In the genomic region with DNA sequence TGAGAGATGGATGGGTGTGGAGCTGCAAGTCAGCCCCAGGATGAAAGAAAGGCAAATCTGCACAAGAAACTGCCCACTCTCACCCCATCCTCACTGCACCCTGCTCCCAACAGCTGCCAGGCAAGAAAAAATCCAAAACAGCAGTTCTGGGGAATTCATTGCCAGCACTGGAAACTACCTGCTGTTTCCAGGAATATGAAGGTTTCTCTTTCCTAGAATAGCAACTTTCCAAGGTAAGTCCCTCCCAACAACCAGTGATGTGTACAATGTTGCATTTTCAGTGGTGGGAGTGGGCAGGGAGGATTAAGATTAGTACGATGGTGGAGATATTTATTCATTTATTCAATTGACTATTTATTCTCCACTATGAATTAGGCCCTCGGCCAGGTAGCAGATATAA, we compare ENCODE assay signal across 17 cellular contexts. TPM values are rescaled to one million over a fixed set of nuclear protein-coding genes. Genes with fewer than 3 reads are reported as not detected.
DNase-seq lines count a peak whose midpoint lies in the region; ATAC-seq and TF ChIP-seq lines count a peak whose summit lies in the region.
"Had no signal": no experiment of that assay in that cellular context is flagged by ENCODE, and none has a peak within 500 bp of the region (broad histone marks: within the 10 kb centered on the region; RNA-seq: fewer than 3 reads in every experiment).

No MANE protein-coding gene starts in this region.

- no peak overlapping the region for H3K9ac ChIP-seq in Karpas-422 (ENCODE audit: low read length)

- no peak overlapping the region for H3K4me3 Mint-ChIP-seq in activated CD8-positive, alpha-beta T cell treated with anti-CD3 and anti-CD28 coated beads for 36 hours
- H3K4me3 Mint-ChIP-seq in activated CD8-positive, alpha-beta T cell treated with anti-CD3 and anti-CD28 coated beads, Interleukin-2, amount 10 ng/mL, durations not matched to agents 7 days and 5 days: no peak overlapping the region
- no peak overlapping the region for H3K4me3 Mint-ChIP-seq in activated naive CD8-positive, alpha-beta T cell treated with anti-CD3 and anti-CD28 coated beads, Interleukin-2, amount 50 U/mL, for 24 hours
- no peak overlapping the region for H3K4me3 Mint-ChIP-seq in stimulated activated naive B cell treated with anti-CD40 and anti-IgM and Interleukin-4, amounts not matched to agents 10 μg/mL and 1 μg/mL and 100 μg/mL, for 72 hours
- no peak overlapping the region for H3K4me3 Mint-ChIP-seq in glutamatergic neuron (ENCODE audit: unreplicated experiment)
- H3K4me3 Mint-ChIP-seq: CD8-positive, alpha-beta T cell had no signal

- peak overlapping the region; percentile 16; the same call in 1 of the 2 replicates for H3K27ac ChIP-seq in Karpas-422 (ENCODE audit: low read length)
- H3K27ac ChIP-seq: PC-9 had no signal

- CTCF ChIA-PET in activated CD8-positive, alpha-beta T cell treated with anti-CD3 and anti-CD28 coated beads for 36 hours (lab: Charles Lee): interaction anchor here (0.8 to 5.4 kb wide), 7 partner anchors 12 to 174 kb away, joined by 3 to 52 read pairs (median 6); a partner anchor contains a TSS
- CTCF ChIA-PET in activated CD8-positive, alpha-beta T cell treated with anti-CD3 and anti-CD28 coated beads, Interleukin-2, amount 10 ng/mL, durations not matched to agents 7 days and 5 days (lab: Charles Lee): interaction anchor here (0.6 to 8.4 kb wide), 8 partner anchors 11 to 140 kb away, joined by 3 to 62 read pairs (median 4); a partner anchor contains a TSS

- H3K4me2 ChIP-seq in Karpas-422 (ENCODE audit: low read depth, low read length, poor library complexity, severe bottlenecking): no peak overlapping the region
- H3K4me2 ChIP-seq: PC-9 had no signal

- 0 out of 2 replicates have a peak, but pooled peaks cover 3% of the 10 kb centered on the region for H3K79me2 ChIP-seq in Karpas-422 (ENCODE audit: low read length)

- peaks cover 47% of the 10 kb centered on the region for H3K36me3 Mint-ChIP-seq in activated CD8-positive, alpha-beta T cell treated with anti-CD3 and anti-CD28 coated beads for 36 hours (ENCODE audit: low read depth)
- peaks cover 47% of the 10 kb centered on the region for H3K36me3 Mint-ChIP-seq in activated CD8-positive, alpha-beta T cell treated with anti-CD3 and anti-CD28 coated beads, Interleukin-2, amount 10 ng/mL, durations not matched to agents 7 days and 5 days (ENCODE audit: low read depth)
- H3K36me3 Mint-ChIP-seq in activated naive CD8-positive, alpha-beta T cell treated with anti-CD3 and anti-CD28 coated beads, Interleukin-2, amount 50 U/mL, for 24 hours (ENCODE audit: low read depth): peaks cover 37% of the 10 kb centered on the region
- peaks cover 28 to 47% of the 10 kb centered on the region in 2 donors for H3K36me3 Mint-ChIP-seq in stimulated activated naive B cell treated with anti-CD40 and anti-IgM and Interleukin-4, amounts not matched to agents 10 μg/mL and 1 μg/mL and 100 μg/mL, for 72 hours
- H3K36me3 Mint-ChIP-seq in glutamatergic neuron (ENCODE audit: unreplicated experiment): no peaks in the 10 kb centered on the region

- no peaks in the 10 kb centered on the region for H3K27me3 ChIP-seq in Karpas-422 (ENCODE audit: low read length)

- no peak overlapping the region for H3K4me3 ChIP-seq in Karpas-422 (ENCODE audit: low read length)
- H3K4me3 ChIP-seq: PC-9 had no signal

- no peak for TF ChIP-seq CTCF in activated CD8-positive, alpha-beta T cell treated with anti-CD3 and anti-CD28 coated beads for 36 hours (IDR thresholded peaks at IDR 0.05)
- TF ChIP-seq CTCF in glutamatergic neuron (IDR thresholded peaks at IDR 0.05; ENCODE audit: partially characterized antibody, unreplicated experiment): no peak

- no peaks in the 10 kb centered on the region for H3K9me3 Mint-ChIP-seq in activated CD8-positive, alpha-beta T cell treated with anti-CD3 and anti-CD28 coated beads for 36 hours
- H3K9me3 Mint-ChIP-seq in activated CD8-positive, alpha-beta T cell treated with anti-CD3 and anti-CD28 coated beads, Interleukin-2, amount 10 ng/mL, durations not matched to agents 7 days and 5 days (ENCODE audit: insufficient read depth): no peaks in the 10 kb centered on the region
- H3K9me3 Mint-ChIP-seq in activated naive CD8-positive, alpha-beta T cell treated with anti-CD3 and anti-CD28 coated beads, Interleukin-2, amount 50 U/mL, for 24 hours: no peaks in the 10 kb centered on the region
- H3K9me3 Mint-ChIP-seq in stimulated activated naive B cell treated with anti-CD40 and anti-IgM and Interleukin-4, amounts not matched to agents 10 μg/mL and 1 μg/mL and 100 μg/mL, for 72 hours: no peaks in the 10 kb centered on the region
- no peaks in the 10 kb centered on the region for H3K9me3 Mint-ChIP-seq in glutamatergic neuron (ENCODE audit: unreplicated experiment)
- H3K9me3 Mint-ChIP-seq: CD8-positive, alpha-beta T cell had no signal

- no peak for TF ChIP-seq POLR2A in GM18505 (IDR thresholded peaks at IDR 0.05; ENCODE audit: borderline replicate concordance, extremely low read depth, insufficient read depth, insufficient read length)

- peaks cover 22% of the 10 kb centered on the region; the same call in 1 of the 2 replicates for H3K36me3 ChIP-seq in Karpas-422 (ENCODE audit: insufficient read depth, low read length)

- no peak overlapping the region for H2AFZ ChIP-seq in Karpas-422 (ENCODE audit: low read length)
- H2AFZ ChIP-seq: PC-9 had no signal

- intact Hi-C loops in activated CD8-positive, alpha-beta T cell treated with anti-CD3 and anti-CD28 coated beads for 36 hours (cut with micrococcal nuclease): loop anchor here (5.0 kb wide), 1 partner anchor 40 kb away; no protein-coding TSS in a partner anchor

- POLR2A ChIA-PET in activated CD8-positive, alpha-beta T cell treated with anti-CD3 and anti-CD28 coated beads for 36 hours (lab: Charles Lee): interaction anchor here (1.0 to 5.7 kb wide), 5 partner anchors 11 to 145 kb away, joined by 3 to 47 read pairs (median 9); a partner anchor contains a TSS
- POLR2A ChIA-PET in activated CD8-positive, alpha-beta T cell treated with anti-CD3 and anti-CD28 coated beads, Interleukin-2, amount 10 ng/mL, durations not matched to agents 7 days and 5 days (lab: Charles Lee): interaction anchor here (0.9 to 4.2 kb wide), 3 partner anchors 8 to 145 kb away, joined by 3 to 27 read pairs (median 7); a partner anchor contains a TSS

- H4K20me1 ChIP-seq in Karpas-422 (ENCODE audit: insufficient read depth, low read depth, low read length): no peaks in the 10 kb centered on the region

- no peaks in the 10 kb centered on the region for H3K9me3 ChIP-seq in Karpas-422 (ENCODE audit: low read length)

- peak overlapping the region; percentile 58 for H3K27ac Mint-ChIP-seq in activated CD8-positive, alpha-beta T cell treated with anti-CD3 and anti-CD28 coated beads for 36 hours
- H3K27ac Mint-ChIP-seq in activated CD8-positive, alpha-beta T cell treated with anti-CD3 and anti-CD28 coated beads, Interleukin-2, amount 10 ng/mL, durations not matched to agents 7 days and 5 days: no peak overlapping the region
- H3K27ac Mint-ChIP-seq in activated naive CD8-positive, alpha-beta T cell treated with anti-CD3 and anti-CD28 coated beads, Interleukin-2, amount 50 U/mL, for 24 hours: peak overlapping the region; percentile 43
- peak overlapping the region; percentile 25 for H3K27ac Mint-ChIP-seq in stimulated activated naive B cell treated with anti-CD40 and anti-IgM and Interleukin-4, amounts not matched to agents 10 μg/mL and 1 μg/mL and 100 μg/mL, for 72 hours
- H3K27ac Mint-ChIP-seq in glutamatergic neuron (ENCODE audit: unreplicated experiment): no peak overlapping the region
- H3K27ac Mint-ChIP-seq: CD8-positive, alpha-beta T cell had no signal

- no peaks in the 10 kb centered on the region for H3K9me2 ChIP-seq in Karpas-422 (replicated peaks; ENCODE audit: insufficient read depth, low read length)

- peaks cover 13% of the 10 kb centered on the region for H3K4me1 ChIP-seq in Karpas-422 (ENCODE audit: low read length)

- no peak for DNase-seq in activated CD8-positive, alpha-beta T cell treated with anti-CD3 and anti-CD28 coated beads for 36 hours
- no peak for DNase-seq in activated CD8-positive, alpha-beta T cell treated with anti-CD3 and anti-CD28 coated beads, Interleukin-2, amount 10 ng/mL, durations not matched to agents 7 days and 5 days
- DNase-seq in Karpas-422: no peak
- DNase-seq in activated naive CD8-positive, alpha-beta T cell treated with anti-CD3 and anti-CD28 coated beads, Interleukin-2, amount 50 U/mL, for 24 hours: no peak
- DNase-seq in stimulated activated naive B cell treated with anti-CD40 and anti-IgM and Interleukin-4, amounts not matched to agents 10 μg/mL and 1 μg/mL and 100 μg/mL, for 72 hours: no peak
- no peak for DNase-seq in glutamatergic neuron
- DNase-seq: Calu3; CD8-positive, alpha-beta T cell; GF-D8; GOT3; IMR-90; NCI-H1436; NCI-H2029; NCI-H345; NCI-H524 treated with DMSO at 0.1 percent for 48 hours; PC-9 had no signal

- ATAC-seq in activated CD8-positive, alpha-beta T cell treated with anti-CD3 and anti-CD28 coated beads for 36 hours: no peak
- no peak for ATAC-seq in activated CD8-positive, alpha-beta T cell treated with anti-CD3 and anti-CD28 coated beads, Interleukin-2, amount 10 ng/mL, durations not matched to agents 7 days and 5 days
- no peak for ATAC-seq in activated naive CD8-positive, alpha-beta T cell treated with anti-CD3 and anti-CD28 coated beads, Interleukin-2, amount 50 U/mL, for 24 hours
- no peak for ATAC-seq in stimulated activated naive B cell treated with anti-CD40 and anti-IgM and Interleukin-4, amounts not matched to agents 10 μg/mL and 1 μg/mL and 100 μg/mL, for 72 hours (replicated peaks)
- ATAC-seq in GM18505 (IDR thresholded peaks at IDR 0.05; ENCODE audit: unreplicated experiment): no peak
- ATAC-seq: CD8-positive, alpha-beta T cell had no signal

- H3K27me3 Mint-ChIP-seq in activated CD8-positive, alpha-beta T cell treated with anti-CD3 and anti-CD28 coated beads for 36 hours: no peaks in the 10 kb centered on the region
- H3K27me3 Mint-ChIP-seq in activated CD8-positive, alpha-beta T cell treated with anti-CD3 and anti-CD28 coated beads, Interleukin-2, amount 10 ng/mL, durations not matched to agents 7 days and 5 days (ENCODE audit: low read depth): no peaks in the 10 kb centered on the region
- no peaks in the 10 kb centered on the region for H3K27me3 Mint-ChIP-seq in activated naive CD8-positive, alpha-beta T cell treated with anti-CD3 and anti-CD28 coated beads, Interleukin-2, amount 50 U/mL, for 24 hours
- no peaks in the 10 kb centered on the region for H3K27me3 Mint-ChIP-seq in stimulated activated naive B cell treated with anti-CD40 and anti-IgM and Interleukin-4, amounts not matched to agents 10 μg/mL and 1 μg/mL and 100 μg/mL, for 72 hours
- no peaks in the 10 kb centered on the region for H3K27me3 Mint-ChIP-seq in glutamatergic neuron (ENCODE audit: unreplicated experiment)

- H3K4me1 Mint-ChIP-seq in activated CD8-positive, alpha-beta T cell treated with anti-CD3 and anti-CD28 coated beads for 36 hours (ENCODE audit: low read depth): peaks cover 44% of the 10 kb centered on the region
- H3K4me1 Mint-ChIP-seq in activated CD8-positive, alpha-beta T cell treated with anti-CD3 and anti-CD28 coated beads, Interleukin-2, amount 10 ng/mL, durations not matched to agents 7 days and 5 days (ENCODE audit: low read depth): peaks cover 21% of the 10 kb centered on the region
- H3K4me1 Mint-ChIP-seq in activated naive CD8-positive, alpha-beta T cell treated with anti-CD3 and anti-CD28 coated beads, Interleukin-2, amount 50 U/mL, for 24 hours: peaks cover 35% of the 10 kb centered on the region
- peaks cover 29 to 45% of the 10 kb centered on the region in 2 donors for H3K4me1 Mint-ChIP-seq in stimulated activated naive B cell treated with anti-CD40 and anti-IgM and Interleukin-4, amounts not matched to agents 10 μg/mL and 1 μg/mL and 100 μg/mL, for 72 hours
- H3K4me1 Mint-ChIP-seq in glutamatergic neuron (ENCODE audit: low read depth, unreplicated experiment): no peaks in the 10 kb centered on the region

RNA-seq across cellular contexts. Expression of a gene that starts 10.2 kb away (rescaled TPM):
- 10 to 100 TPM; 10.2 to 11.6 TPM for total RNA-seq in activated CD8-positive, alpha-beta T cell treated with anti-CD3 and anti-CD28 coated beads for 36 hours
- total RNA-seq in activated CD8-positive, alpha-beta T cell treated with anti-CD3 and anti-CD28 coated beads, Interleukin-2, amount 10 ng/mL, durations not matched to agents 7 days and 5 days: 10 to 100 TPM; 15.6 to 17.0 TPM
- 77.3 and 91.6 TPM in 2 replicates for total RNA-seq in Karpas-422 (2014; rRNA removed; shearing (Covaris generic); ENCODE audit: low replicate concordance)
- total RNA-seq in glutamatergic neuron (ENCODE audit: unreplicated experiment): not detected

RNA-seq across cellular contexts. Expression of a gene that starts 11.5 kb away (rescaled TPM):
- 100 to 1,000 TPM; 110 to 113 TPM for total RNA-seq in activated CD8-positive, alpha-beta T cell treated with anti-CD3 and anti-CD28 coated beads for 36 hours
- total RNA-seq in activated CD8-positive, alpha-beta T cell treated with anti-CD3 and anti-CD28 coated beads, Interleukin-2, amount 10 ng/mL, durations not matched to agents 7 days and 5 days: 100 to 1,000 TPM; 145 to 159 TPM
- 93.0 and 140 TPM in 2 replicates for total RNA-seq in Karpas-422 (2014; rRNA removed; shearing (Covaris generic); ENCODE audit: low replicate concordance)
- 1.9 TPM for total RNA-seq in glutamatergic neuron (ENCODE audit: unreplicated experiment)

RNA-seq across cellular contexts. Expression of a gene that starts 16.9 kb away (rescaled TPM):
- 100 to 1,000 TPM; 370 to 371 TPM for total RNA-seq in activated CD8-positive, alpha-beta T cell treated with anti-CD3 and anti-CD28 coated beads for 36 hours
- total RNA-seq in activated CD8-positive, alpha-beta T cell treated with anti-CD3 and anti-CD28 coated beads, Interleukin-2, amount 10 ng/mL, durations not matched to agents 7 days and 5 days: 100 to 1,000 TPM; 385 to 397 TPM
- 212 and 306 TPM in 2 replicates for total RNA-seq in Karpas-422 (2014; rRNA removed; shearing (Covaris generic); ENCODE audit: low replicate concordance)
- not detected for total RNA-seq in glutamatergic neuron (ENCODE audit: unreplicated experiment)

RNA-seq across cellular contexts. Expression of a gene that starts 26.5 kb away (rescaled TPM):
- 100 to 1,000 TPM; 210 to 211 TPM for total RNA-seq in activated CD8-positive, alpha-beta T cell treated with anti-CD3 and anti-CD28 coated beads for 36 hours
- total RNA-seq in activated CD8-positive, alpha-beta T cell treated with anti-CD3 and anti-CD28 coated beads, Interleukin-2, amount 10 ng/mL, durations not matched to agents 7 days and 5 days: 100 to 1,000 TPM; 319 to 328 TPM
- total RNA-seq in Karpas-422 (2014; rRNA removed; shearing (Covaris generic); ENCODE audit: low replicate concordance): 120 and 171 TPM in 2 replicates
- total RNA-seq in glutamatergic neuron (ENCODE audit: unreplicated experiment): 0.25 TPM

RNA-seq across cellular contexts. Expression of a gene that starts 27.0 kb away (rescaled TPM):
- 100 to 1,000 TPM; 219 to 229 TPM for total RNA-seq in activated CD8-positive, alpha-beta T cell treated with anti-CD3 and anti-CD28 coated beads for 36 hours
- 100 to 1,000 TPM; 319 to 325 TPM for total RNA-seq in activated CD8-positive, alpha-beta T cell treated with anti-CD3 and anti-CD28 coated beads, Interleukin-2, amount 10 ng/mL, durations not matched to agents 7 days and 5 days
- total RNA-seq in Karpas-422 (2014; rRNA removed; shearing (Covaris generic); ENCODE audit: low replicate concordance): 185 and 284 TPM in 2 replicates
- total RNA-seq in glutamatergic neuron (ENCODE audit: unreplicated experiment): not detected

Comparison
In these comparisons a context has a peak if more than half of its experiments do, and no peak if none do; other contexts are left out.
1. H3K27ac Mint-ChIP-seq: peak in activated CD8-positive, alpha-beta T cell treated with anti-CD3 and anti-CD28 coated beads for 36 hours (single experiment), activated naive CD8-positive, alpha-beta T cell treated with anti-CD3 and anti-CD28 coated beads, Interleukin-2, amount 50 U/mL, for 24 hours (single experiment) and stimulated activated naive B cell treated with anti-CD40 and anti-IgM and Interleukin-4, amounts not matched to agents 10 μg/mL and 1 μg/mL and 100 μg/mL, for 72 hours (single experiment); none in activated CD8-positive, alpha-beta T cell treated with anti-CD3 and anti-CD28 coated beads, Interleukin-2, amount 10 ng/mL, durations not matched to agents 7 days and 5 days (single experiment) and glutamatergic neuron (single experiment).
2. RNA of a gene that starts 10.2 kb away (total RNA-seq): 77.3 to 91.6 TPM in Karpas-422, 15.6 to 17.0 TPM in activated CD8-positive, alpha-beta T cell treated with anti-CD3 and anti-CD28 coated beads, Interleukin-2, amount 10 ng/mL, durations not matched to agents 7 days and 5 days and 10.2 to 11.6 TPM in activated CD8-positive, alpha-beta T cell treated with anti-CD3 and anti-CD28 coated beads for 36 hours; not detected in glutamatergic neuron (single experiment); every median in the first group is over 10 times any median in the second.
3. RNA of a gene that starts 11.5 kb away (total RNA-seq): 145 to 159 TPM in activated CD8-positive, alpha-beta T cell treated with anti-CD3 and anti-CD28 coated beads, Interleukin-2, amount 10 ng/mL, durations not matched to agents 7 days and 5 days, 110 to 113 TPM in activated CD8-positive, alpha-beta T cell treated with anti-CD3 and anti-CD28 coated beads for 36 hours and 93.0 to 140 TPM in Karpas-422; 1.9 TPM in glutamatergic neuron (single experiment); every median in the first group is over 10 times any median in the second.
4. RNA of a gene that starts 16.9 kb away (total RNA-seq): 385 to 397 TPM in activated CD8-positive, alpha-beta T cell treated with anti-CD3 and anti-CD28 coated beads, Interleukin-2, amount 10 ng/mL, durations not matched to agents 7 days and 5 days, 370 to 371 TPM in activated CD8-positive, alpha-beta T cell treated with anti-CD3 and anti-CD28 coated beads for 36 hours and 212 to 306 TPM in Karpas-422; not detected in glutamatergic neuron (single experiment); every median in the first group is over 100 times any median in the second.